ENCODE assay signal across 25 cellular contexts in the genomic region with DNA sequence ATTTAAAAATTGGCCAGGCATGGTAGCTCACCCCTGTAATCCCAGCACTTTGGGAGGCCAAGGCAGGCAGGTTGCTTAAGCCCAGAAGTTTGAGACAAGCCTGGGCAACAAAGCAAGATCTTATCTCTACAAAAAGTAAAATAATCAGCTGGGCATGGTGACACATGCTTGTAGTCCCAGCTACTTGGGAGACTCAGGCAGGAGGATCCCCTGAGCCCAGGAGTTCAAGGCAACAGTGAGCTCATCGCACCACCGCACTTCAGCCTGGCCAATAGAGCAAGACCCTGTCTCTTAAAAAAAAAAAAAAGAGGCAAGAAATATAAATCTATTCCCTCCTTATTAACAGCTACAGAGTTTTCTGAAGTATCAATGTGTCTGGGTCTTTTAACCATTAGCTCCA. TPM values are rescaled to one million over a fixed set of nuclear protein-coding genes. Genes with fewer than 3 reads are reported as not detected.
DNase-seq lines count a peak whose midpoint lies in the region; ATAC-seq, FAIRE-seq and TF ChIP-seq lines count a peak whose summit lies in the region.
"Had no signal": no experiment of that assay in that cellular context is flagged by ENCODE, and none has a peak within 500 bp of the region (broad histone marks: within the 10 kb centered on the region; RNA-seq: fewer than 3 reads in every experiment).

No MANE protein-coding gene starts in this region.

- H3K27ac ChIP-seq in HepG2 (ENCODE audit: extremely low read length, insufficient read depth, low read length): peak overlapping the region; percentile 80
- peak overlapping the region in 1 of 3 donors; percentile 66 for H3K27ac ChIP-seq in right lobe of liver
- H3K27ac ChIP-seq in adrenal gland: no peak overlapping the region
- no peak overlapping the region for H3K27ac ChIP-seq in endodermal cell (ENCODE audit: low read depth, low read length)

- 98% methylated on average over 2 of the region's 2 CpGs for WGBS in HepG2 (ENCODE audit: low lambda C conversion rate)
- WGBS in right lobe of liver (ENCODE audit: insufficient coverage, low coverage, low lambda C conversion rate, missing lambda C conversion rate): 94% methylated on average over 2 of the region's 2 CpGs
- 67 to 75% (median 72%) methylated on average over 2 of the region's 2 CpGs for WGBS in adrenal gland, 4 donors
- WGBS in endodermal cell (ENCODE audit: insufficient coverage in 1 of 2, insufficient read length in 1 of 2), 2 experiments: 97% methylated on average over 2 of the region's 2 CpGs; no CpG with 5 or more reads in 1 of the 2 experiments

- H3K27me3 ChIP-seq in HepG2 (ENCODE audit: control insufficient read depth in 1 of 2, insufficient read depth in 2 of 2, low read length in 2 of 2): no peaks in the 10 kb centered on the region
- no peaks in the 10 kb centered on the region for H3K27me3 ChIP-seq in right lobe of liver
- H3K27me3 ChIP-seq in adrenal gland: no peaks in the 10 kb centered on the region
- no peaks in the 10 kb centered on the region for H3K27me3 ChIP-seq in endodermal cell (ENCODE audit: control insufficient read depth, insufficient read depth, low read length, poor library complexity, severe bottlenecking)
- H3K27me3 ChIP-seq: BE2C had no signal

- DNase-seq in HepG2 (ENCODE audit: low spot score) (no peak), right lobe of liver (no peak), adrenal gland (peak in 4 of 7 donors; percentile 28 to 53 (median 50)), erythroblast (lab: John Stamatoyannopoulos, UW) (peak; percentile 22 to 46), endodermal cell (no peak)
- no peak for DNase-seq in stimulated activated CD4-positive, alpha-beta T cell treated with anti-CD3 and anti-CD28 coated beads, Interleukin-2, amount 100 ng/mL, for 48 hours
- DNase-seq: 8988T; ACHN; BE2C; Calu3; CD8-positive, alpha-beta memory T cell; DMS79 treated with DMSO at 0.1 percent for 48 hours; KG1; NCI-H1048; NCI-H1417; NCI-H1694 treated with DMSO at 0.1 percent for 48 hours; NCI-H2081; NCI-H2227 treated with DMSO at 0.1 percent for 48 hours; NCI-H526 treated with DMSO at 0.1 percent for 48 hours; RPMI8226; SHP77 had no signal

- TF ChIP-seq POLR2A in HepG2 (IDR thresholded peaks at IDR 0.05; ENCODE audit: insufficient read depth in 1 of 2, low read depth in 2 of 2, low read length in 2 of 2) (no peak), right lobe of liver (IDR thresholded peaks at IDR 0.05) (no peak), adrenal gland (IDR thresholded peaks at IDR 0.05) (no peak), erythroblast (IDR thresholded peaks at IDR 0.05; ENCODE audit: low read length) (no peak)

- H3K9me3 ChIP-seq in HepG2 (ENCODE audit: low read length) (no peaks in the 10 kb centered on the region), right lobe of liver (no peaks in the 10 kb centered on the region), adrenal gland (replicated peaks in 1 of 3) (no peaks in the 10 kb centered on the region), endodermal cell (ENCODE audit: control insufficient read depth, low read length) (no peaks in the 10 kb centered on the region)
- H3K9me3 ChIP-seq: BE2C had no signal

- CTCF ChIA-PET in HepG2 (lab: Yijun Ruan, JAX; ENCODE audit: low intra/inter-chr PET ratio, low total read pairs): no interaction called here

- TF ChIP-seq CTCF in HepG2 (CRISPR knock-in tag; IDR thresholded peaks at IDR 0.05) (no peak), right lobe of liver (IDR thresholded peaks at IDR 0.05) (no peak), adrenal gland (IDR thresholded peaks at IDR 0.05) (no peak), endodermal cell (conservative IDR thresholded peaks at IDR 0.05) (no peak)

- no peaks in the 10 kb centered on the region for H4K20me1 ChIP-seq in HepG2 (ENCODE audit: insufficient read depth, low read length)

- no peak overlapping the region for H3K4me3 ChIP-seq in HepG2 (replicated peaks in 1 of 3; ENCODE audit: insufficient read depth in 1 of 3, low read depth in 2 of 3, low read length in 3 of 3)
- H3K4me3 ChIP-seq in right lobe of liver: no peak overlapping the region
- no peak overlapping the region for H3K4me3 ChIP-seq in adrenal gland
- no peak overlapping the region for H3K4me3 ChIP-seq in endodermal cell (ENCODE audit: low read length)

- no peak overlapping the region for H3K4me3 Mint-ChIP-seq in endodermal cell
- H3K4me3 Mint-ChIP-seq: CD14-positive monocyte; CD8-positive, alpha-beta memory T cell had no signal

- intact Hi-C loops in HepG2 (cut with micrococcal nuclease; ENCODE audit: unreplicated experiment): no loop called here
- intact Hi-C loops in right lobe of liver (cut with DNase I): no loop called here
- intact Hi-C loops in adrenal gland (cut with DNase I): no loop called here

- H3K36me3 Mint-ChIP-seq in endodermal cell (ENCODE audit: low read depth): peaks cover 63% of the 10 kb centered on the region

- BruUV-seq in HepG2 (replicated peaks; lab: Mats Ljungman, UMichigan): no TSS peak

- TF ChIP-seq EP300 in HepG2 (IDR thresholded peaks at IDR 0.05; ENCODE audit: low read depth in 2 of 2, low read length in 2 of 2) (no peak), HepG2 (CRISPR knock-in tag; IDR thresholded peaks at IDR 0.05; ENCODE audit: borderline replicate concordance) (no peak)

- no peaks in the 10 kb centered on the region for H3K4me1 Mint-ChIP-seq in endodermal cell
- H3K4me1 Mint-ChIP-seq: CD14-positive monocyte had no signal

- H3K9ac ChIP-seq in HepG2 (ENCODE audit: insufficient read depth, low read depth, low read length) (no peak overlapping the region), endodermal cell (ENCODE audit: extremely low read depth, low read length, poor library complexity, severe bottlenecking) (no peak overlapping the region)

- H3K9me3 Mint-ChIP-seq in endodermal cell: no peaks in the 10 kb centered on the region
- H3K9me3 Mint-ChIP-seq: CD8-positive, alpha-beta memory T cell had no signal

- in situ Hi-C loops in HepG2 (cut with HindIII; ENCODE audit: extremely low pct_ligation_motif_present, low pct_unique_long_range_greater_than_20kb): no loop called here

- FAIRE-seq in HepG2 (lab: Jason Lieb, UNC): no peak
- FAIRE-seq: H54, HTR-8/SVneo had no signal

- H3K27me3 Mint-ChIP-seq in endodermal cell (ENCODE audit: insufficient read depth): no peaks in the 10 kb centered on the region
- H3K27me3 Mint-ChIP-seq: CD8-positive, alpha-beta memory T cell had no signal

- ATAC-seq in HepG2 (no peak), right lobe of liver (no peak), HG03520 (IDR thresholded peaks at IDR 0.05; ENCODE audit: unreplicated experiment) (no peak)

- H3K79me2 ChIP-seq in HepG2 (ENCODE audit: insufficient read depth, low read length): peaks cover 2% of the 10 kb centered on the region

- peaks cover 2 to 16% of the 10 kb centered on the region in 2 experiments for H3K36me3 ChIP-seq in HepG2 (replicated peaks in 1 of 2; ENCODE audit: control insufficient read depth in 1 of 2, insufficient read depth in 2 of 2, low read length in 2 of 2)
- H3K36me3 ChIP-seq in right lobe of liver: no peaks in the 10 kb centered on the region
- H3K36me3 ChIP-seq in adrenal gland (replicated peaks in 1 of 2): no peaks in the 10 kb centered on the region
- peaks cover 56% of the 10 kb centered on the region for H3K36me3 ChIP-seq in endodermal cell (ENCODE audit: control insufficient read depth, insufficient read depth, low read length)
- H3K36me3 ChIP-seq: BE2C had no signal

- POLR2A ChIA-PET in HepG2 (lab: Yijun Ruan, JAX): interaction anchor here (3.5 kb wide), 1 partner anchor 52 kb away, joined by 14 read pairs; a partner anchor contains a TSS

- no peak for TF ChIP-seq RAD21 in HepG2 (CRISPR knock-in tag; IDR thresholded peaks at IDR 0.05)

- no peak overlapping the region for H3K4me2 ChIP-seq in HepG2 (ENCODE audit: low read depth, low read length)

- H3K4me1 ChIP-seq in HepG2 (ENCODE audit: insufficient read depth, low read length) (peaks cover 63% of the 10 kb centered on the region), right lobe of liver (peaks cover 0 to 41% (median 17%) of the 10 kb centered on the region in 4 donors), adrenal gland (replicated peaks in 1 of 2) (no peaks in the 10 kb centered on the region), endodermal cell (ENCODE audit: control insufficient read depth, insufficient read depth, low read length) (no peaks in the 10 kb centered on the region)
- H3K4me1 ChIP-seq: BE2C had no signal

- H2AFZ ChIP-seq in HepG2 (ENCODE audit: low read length): no peak overlapping the region

- H3K27ac Mint-ChIP-seq in endodermal cell: no peak overlapping the region

TF ChIP-seq in HepG2, 621 proteins besides CTCF, POLR2A, EP300 and RAD21:
- TF ChIP-seq ZNF121 (CRISPR knock-in tag; IDR thresholded peaks at IDR 0.05) (peak; percentile 92), ZNF263 (CRISPR knock-in tag; IDR thresholded peaks at IDR 0.05) (no peak)

RNA-seq across cellular contexts. Expression of a gene that starts 51.9 kb away (rescaled TPM):
- total RNA-seq in HepG2 (2016; rRNA removed; fragmentation: Illumina TruSeq; extraction: Trizol): 19.4 and 32.7 TPM in 2 replicates
- total RNA-seq in HepG2 (2016; cell fraction: cytosol; rRNA removed; fragmentation: Illumina TruSeq; extraction: Trizol; ENCODE audit: low read depth): 5.1 and 5.8 TPM in 2 replicates
- total RNA-seq in HepG2 (2016; cell fraction: insoluble cytoplasmic fraction; rRNA removed; fragmentation: Illumina TruSeq; extraction: Trizol): 20.1 and 30.7 TPM in 2 replicates
- total RNA-seq in HepG2 (2016; cell fraction: membrane; rRNA removed; fragmentation: Illumina TruSeq; extraction: Trizol): 13.5 and 14.0 TPM in 2 replicates
- 24.5 and 30.1 TPM in 2 replicates for total RNA-seq in HepG2 (2016; cell fraction: nucleus; rRNA removed; fragmentation: Illumina TruSeq; extraction: Trizol)
- polyA plus RNA-seq in HepG2 (2011; rRNA removed): 5.4 and 6.3 TPM in 2 replicates
- polyA plus RNA-seq in HepG2 (2011; cell fraction: cytosol; rRNA removed): 2.4 and 4.2 TPM in 2 replicates
- polyA plus RNA-seq in HepG2 (2011; cell fraction: nucleus; rRNA removed): 8.2 and 9.6 TPM in 2 replicates
- 12.9 and 13.6 TPM in 2 replicates for polyA plus RNA-seq in HepG2 (2012)
- 2.2 TPM in 2 replicates for polyA plus RNA-seq in HepG2 (2016; cell fraction: cytosol; fragmentation: Illumina TruSeq; extraction: Trizol; ENCODE audit: low read depth)
- 23.5 and 26.2 TPM in 2 replicates for polyA plus RNA-seq in HepG2 (2016; cell fraction: insoluble cytoplasmic fraction; fragmentation: Illumina TruSeq; extraction: Trizol; ENCODE audit: low read depth)
- polyA plus RNA-seq in HepG2 (2016; cell fraction: membrane; fragmentation: Illumina TruSeq; extraction: Trizol; ENCODE audit: low read depth): 7.4 and 8.2 TPM in 2 replicates
- polyA plus RNA-seq in HepG2 (2016; cell fraction: nucleus; fragmentation: Illumina TruSeq; extraction: Trizol; ENCODE audit: insufficient read depth, low read depth): 16.0 and 17.8 TPM in 2 replicates
- polyA minus RNA-seq in HepG2 (2011; rRNA and poly(A)+ RNA removed; ENCODE audit: low replicate concordance): 3.5 and 4.2 TPM in 2 replicates
- 8.3 and 8.9 TPM in 2 replicates for polyA minus RNA-seq in HepG2 (2011; cell fraction: cytosol; rRNA and poly(A)+ RNA removed)
- 30.8 and 32.6 TPM in 2 replicates for polyA minus RNA-seq in HepG2 (2011; cell fraction: nucleus; rRNA and poly(A)+ RNA removed)
- 10 to 100 TPM in 1 of 6 experiments, 1 to 10 TPM in 5; 4.9 to 10.3 (median 6.5) TPM for total RNA-seq in right lobe of liver
- total RNA-seq in adrenal gland: 10 to 100 TPM in 5 of 8 donors, 1 to 10 TPM in 3; 6.7 to 14.1 (median 11.0) TPM
- polyA plus RNA-seq in adrenal gland: 10 to 100 TPM in 2 of 3 donors, 1 to 10 TPM in 1; 9.4 to 16.8 (median 13.4) TPM
- total RNA-seq in endodermal cell: 10 to 100 TPM; 33.3 to 39.4 TPM
- polyA plus RNA-seq in endodermal cell (2013, experiment 1 of 2): 16.7 TPM
- polyA plus RNA-seq in endodermal cell (2013, experiment 2 of 2): 19.7 TPM

Comparison
In these comparisons a context has a peak if more than half of its experiments do, and no peak if none do; other contexts are left out.
1. DNase-seq: peak in adrenal gland (4 of 7) and erythroblast (2 of 2); none in HepG2 (single experiment), right lobe of liver (0 of 3), stimulated activated CD4-positive, alpha-beta T cell treated with anti-CD3 and anti-CD28 coated beads, Interleukin-2, amount 100 ng/mL, for 48 hours (0 of 2) and endodermal cell (single experiment).